Comparison of ENCODE assay signal across 8 cellular contexts in genomic region chr10:132319853-132320669, GRCh38. TPM values are rescaled to one million over a fixed set of nuclear protein-coding genes. Genes with fewer than 3 reads are reported as not detected.
DNase-seq lines count a peak whose midpoint lies in the region; ATAC-seq and FAIRE-seq lines count a peak whose summit lies in the region.

No MANE protein-coding gene starts in this region.

- H3K9me3 Mint-ChIP-seq in activated CD4-positive, alpha-beta T cell treated with anti-CD3 and anti-CD28 coated beads, Interleukin-2, amount 10 ng/mL, durations not matched to agents 7 days and 5 days: no peaks in the 10 kb centered on the region
- no peaks in the 10 kb centered on the region for H3K9me3 Mint-ChIP-seq in activated T-helper 2 cell treated with anti-CD3 and anti-CD28 coated beads, Interferon-gamma antibody, Interleukin-2, Interleukin-4, amounts not matched to agents 10 μg/mL and 5 μg/mL and 100 μg/mL, durations not matched to agents 14 hours and 24 hours and 36 hours

- CTCF ChIA-PET in activated CD4-positive, alpha-beta T cell treated with anti-CD3 and anti-CD28 coated beads, Interleukin-2, amount 10 ng/mL, durations not matched to agents 7 days and 5 days (lab: Charles Lee): interaction anchor here (0.9 kb wide), 1 partner anchor 10 kb away, joined by 5 read pairs; no protein-coding TSS in a partner anchor

- H3K36me3 Mint-ChIP-seq in activated CD4-positive, alpha-beta T cell treated with anti-CD3 and anti-CD28 coated beads, Interleukin-2, amount 10 ng/mL, durations not matched to agents 7 days and 5 days (ENCODE audit: low read depth): peaks cover 17% of the 10 kb centered on the region
- H3K36me3 Mint-ChIP-seq in activated T-helper 2 cell treated with anti-CD3 and anti-CD28 coated beads, Interferon-gamma antibody, Interleukin-2, Interleukin-4, amounts not matched to agents 10 μg/mL and 5 μg/mL and 100 μg/mL, durations not matched to agents 14 hours and 24 hours and 36 hours (ENCODE audit: low read depth): peaks cover 18% of the 10 kb centered on the region

- FAIRE-seq in HTR-8/SVneo (lab: Jason Lieb, UNC): no peak
- FAIRE-seq in frontal cortex (lab: Jason Lieb, UNC): no peak

- H3K27me3 Mint-ChIP-seq in activated CD4-positive, alpha-beta T cell treated with anti-CD3 and anti-CD28 coated beads, Interleukin-2, amount 10 ng/mL, durations not matched to agents 7 days and 5 days: no peaks in the 10 kb centered on the region
- H3K27me3 Mint-ChIP-seq in activated T-helper 2 cell treated with anti-CD3 and anti-CD28 coated beads, Interferon-gamma antibody, Interleukin-2, Interleukin-4, amounts not matched to agents 10 μg/mL and 5 μg/mL and 100 μg/mL, durations not matched to agents 14 hours and 24 hours and 36 hours (ENCODE audit: low read depth): no peaks in the 10 kb centered on the region

- peak overlapping the region; percentile 14 for H3K27ac Mint-ChIP-seq in activated CD4-positive, alpha-beta T cell treated with anti-CD3 and anti-CD28 coated beads, Interleukin-2, amount 10 ng/mL, durations not matched to agents 7 days and 5 days
- H3K27ac Mint-ChIP-seq in activated T-helper 2 cell treated with anti-CD3 and anti-CD28 coated beads, Interferon-gamma antibody, Interleukin-2, Interleukin-4, amounts not matched to agents 10 μg/mL and 5 μg/mL and 100 μg/mL, durations not matched to agents 14 hours and 24 hours and 36 hours: peak overlapping the region; percentile 56

- peak; percentile 42 for DNase-seq in activated CD4-positive, alpha-beta T cell treated with anti-CD3 and anti-CD28 coated beads, Interleukin-2, amount 10 ng/mL, durations not matched to agents 7 days and 5 days
- DNase-seq in activated CD4-positive, alpha-beta T cell treated with anti-CD3 and anti-CD28 coated beads, Interleukin-2, amount 50 U/mL, for 4 hours: no peak
- DNase-seq in HTR-8/SVneo (ENCODE audit: insufficient read length, low spot score) (peak; percentile 73), lung microvascular endothelial cell (ENCODE audit: low read depth in 2 of 2) (peak; percentile 61 to 73), frontal cortex (ENCODE audit: low spot score in 2 of 2) (no peak), pons (ENCODE audit: low spot score) (no peak)
- DNase-seq in activated T-helper 2 cell treated with anti-CD3 and anti-CD28 coated beads, Interferon-gamma antibody, Interleukin-2, Interleukin-4, amounts not matched to agents 10 μg/mL and 5 μg/mL and 100 μg/mL, durations not matched to agents 14 hours and 24 hours and 36 hours (ENCODE audit: low spot score): no peak

- intact Hi-C loops in activated T-helper 2 cell treated with anti-CD3 and anti-CD28 coated beads, Interferon-gamma antibody, Interleukin-2, Interleukin-4, amounts not matched to agents 10 μg/mL and 5 μg/mL and 100 μg/mL, durations not matched to agents 14 hours and 24 hours and 36 hours (cut with micrococcal nuclease): no loop called here

- H3K4me1 Mint-ChIP-seq in activated CD4-positive, alpha-beta T cell treated with anti-CD3 and anti-CD28 coated beads, Interleukin-2, amount 10 ng/mL, durations not matched to agents 7 days and 5 days: peaks cover 28% of the 10 kb centered on the region
- peaks cover 31% of the 10 kb centered on the region for H3K4me1 Mint-ChIP-seq in activated T-helper 2 cell treated with anti-CD3 and anti-CD28 coated beads, Interferon-gamma antibody, Interleukin-2, Interleukin-4, amounts not matched to agents 10 μg/mL and 5 μg/mL and 100 μg/mL, durations not matched to agents 14 hours and 24 hours and 36 hours (ENCODE audit: low read depth)

- H3K4me3 Mint-ChIP-seq in activated CD4-positive, alpha-beta T cell treated with anti-CD3 and anti-CD28 coated beads, Interleukin-2, amount 10 ng/mL, durations not matched to agents 7 days and 5 days: no peak overlapping the region
- no peak overlapping the region for H3K4me3 Mint-ChIP-seq in activated T-helper 2 cell treated with anti-CD3 and anti-CD28 coated beads, Interferon-gamma antibody, Interleukin-2, Interleukin-4, amounts not matched to agents 10 μg/mL and 5 μg/mL and 100 μg/mL, durations not matched to agents 14 hours and 24 hours and 36 hours (ENCODE audit: low read depth)

- peak; percentile 98 for ATAC-seq in GM21825 (IDR thresholded peaks at IDR 0.05; ENCODE audit: unreplicated experiment)

- POLR2A ChIA-PET in activated CD4-positive, alpha-beta T cell treated with anti-CD3 and anti-CD28 coated beads, Interleukin-2, amount 10 ng/mL, durations not matched to agents 7 days and 5 days (lab: Charles Lee): no interaction called here

RNA-seq across cellular contexts. Expression of gene LRRC27, which starts 11.9 kb away (rescaled TPM):
- 1 to 10 TPM; 4.4 to 6.1 TPM for total RNA-seq in activated CD4-positive, alpha-beta T cell treated with anti-CD3 and anti-CD28 coated beads, Interleukin-2, amount 10 ng/mL, durations not matched to agents 7 days and 5 days
- total RNA-seq in activated T-helper 2 cell treated with anti-CD3 and anti-CD28 coated beads, Interferon-gamma antibody, Interleukin-2, Interleukin-4, amounts not matched to agents 10 μg/mL and 5 μg/mL and 100 μg/mL, durations not matched to agents 14 hours and 24 hours and 36 hours: 2.8 and 3.5 TPM in 2 replicates
- total RNA-seq in lung microvascular endothelial cell (5.0 and 6.2 TPM in 2 replicates), frontal cortex (20.0 TPM)

RNA-seq across cellular contexts. Expression of gene STK32C, which starts 12.3 kb away (rescaled TPM):
- total RNA-seq in activated CD4-positive, alpha-beta T cell treated with anti-CD3 and anti-CD28 coated beads, Interleukin-2, amount 10 ng/mL, durations not matched to agents 7 days and 5 days: 10 to 100 TPM; 11.1 to 15.2 TPM
- 17.3 and 18.8 TPM in 2 replicates for total RNA-seq in activated T-helper 2 cell treated with anti-CD3 and anti-CD28 coated beads, Interferon-gamma antibody, Interleukin-2, Interleukin-4, amounts not matched to agents 10 μg/mL and 5 μg/mL and 100 μg/mL, durations not matched to agents 14 hours and 24 hours and 36 hours
- total RNA-seq in lung microvascular endothelial cell (5.0 and 10.9 TPM in 2 replicates), frontal cortex (25.3 TPM)

Comparison
In these comparisons a context has a peak if more than half of its experiments do, and no peak if none do; other contexts are left out.
1. DNase-seq: peak in activated CD4-positive, alpha-beta T cell treated with anti-CD3 and anti-CD28 coated beads, Interleukin-2, amount 10 ng/mL, durations not matched to agents 7 days and 5 days (single experiment), HTR-8/SVneo (single experiment) and lung microvascular endothelial cell (2 of 2); none in activated CD4-positive, alpha-beta T cell treated with anti-CD3 and anti-CD28 coated beads, Interleukin-2, amount 50 U/mL, for 4 hours (0 of 2), activated T-helper 2 cell treated with anti-CD3 and anti-CD28 coated beads, Interferon-gamma antibody, Interleukin-2, Interleukin-4, amounts not matched to agents 10 μg/mL and 5 μg/mL and 100 μg/mL, durations not matched to agents 14 hours and 24 hours and 36 hours (single experiment), frontal cortex (0 of 2) and pons (single experiment).